8 cellular contexts compared by ENCODE assay signal in genomic region chr13:20566917-20567755, GRCh38. TPM values are rescaled to one million over a fixed set of nuclear protein-coding genes. Genes with fewer than 3 reads are reported as not detected.
A peak's percentile ranks its signal among the peaks of the same experiment; 100 is the strongest.
DNase-seq lines count a peak whose midpoint lies in the region; ATAC-seq and TF ChIP-seq lines count a peak whose summit lies in the region.

Gene IFT88, plus strand, starts transcription at chr13:20567157. Its CDS starts 7,229 bp downstream, at chr13:20574386.

- H3K4me1 ChIP-seq in NT2/D1 (ENCODE audit: insufficient read depth, insufficient read length): no peaks in the 10 kb centered on the region

- no peaks in the 10 kb centered on the region for H3K27me3 Mint-ChIP-seq in Calu3 (ENCODE audit: unreplicated experiment)
- H3K27me3 Mint-ChIP-seq in endothelial cell (ENCODE audit: unreplicated experiment): peaks cover 12% of the 10 kb centered on the region
- H3K27me3 Mint-ChIP-seq in mesothelial cell of epicardium (ENCODE audit: low read depth): no peaks in the 10 kb centered on the region

- peak within 1 kb of the TSS; percentile 60 for H3K4me3 ChIP-seq in NT2/D1 (ENCODE audit: insufficient read length, low read depth)

- ATAC-seq in GM21390 (IDR thresholded peaks at IDR 0.05; ENCODE audit: unreplicated experiment): peak; percentile 89

- H3K36me3 Mint-ChIP-seq in Calu3 (ENCODE audit: insufficient read depth, unreplicated experiment): peaks cover 31% of the 10 kb centered on the region
- H3K36me3 Mint-ChIP-seq in endothelial cell (ENCODE audit: low read depth, unreplicated experiment): peaks cover 14% of the 10 kb centered on the region
- H3K36me3 Mint-ChIP-seq in mesothelial cell of epicardium: peaks cover 19% of the 10 kb centered on the region

- peaks cover 18% of the 10 kb centered on the region; the same call in 1 of the 2 replicates for H3K9me3 ChIP-seq in NT2/D1 (ENCODE audit: insufficient read depth, low read length)

- DNase-seq in Calu3 (peak; percentile 86), HUDEP-2 (lab: John Stamatoyannopoulos, UW; ENCODE audit: unreplicated experiment in 76 of 76) (peak; percentile 13 to 90 (median 82)), NT2/D1 (ENCODE audit: low read depth, low spot score) (peak; percentile 59), endothelial cell (ENCODE audit: low spot score) (peak; percentile 91), mesothelial cell of epicardium (ENCODE audit: low spot score in 2 of 2, unreplicated experiment in 2 of 2) (peak; percentile 87 to 93)
- DNase-seq in activated CD8-positive, alpha-beta memory T cell treated with anti-CD3 and anti-CD28 coated beads, Interleukin-2, amount 50 U/mL, for 4 hours: peak; percentile 79
- peak; percentile 62 for DNase-seq in stimulated activated CD8-positive, alpha-beta memory T cell treated with anti-CD3 and anti-CD28 coated beads, Interleukin-15, amount 100 ng/mL, for 24 hours (ENCODE audit: low read depth)

- H3K27ac Mint-ChIP-seq in Calu3 (ENCODE audit: unreplicated experiment) (peak within 1 kb of the TSS; percentile 93), endothelial cell (ENCODE audit: unreplicated experiment) (peak within 1 kb of the TSS; percentile 97), mesothelial cell of epicardium (peak within 1 kb of the TSS; percentile 98)

- intact Hi-C loops in Calu3 (cut with micrococcal nuclease; ENCODE audit: unreplicated experiment): no loop called here

- H3K4me1 Mint-ChIP-seq in Calu3 (ENCODE audit: low read depth, unreplicated experiment) (no peaks in the 10 kb centered on the region), endothelial cell (ENCODE audit: unreplicated experiment) (peaks cover 7% of the 10 kb centered on the region), mesothelial cell of epicardium (peaks cover 13% of the 10 kb centered on the region)

- no peaks in the 10 kb centered on the region for H3K27me3 ChIP-seq in NT2/D1 (ENCODE audit: insufficient read depth, insufficient read length)

- TF ChIP-seq CTCF in Calu3 (IDR thresholded peaks at IDR 0.05; ENCODE audit: unreplicated experiment) (no peak), endothelial cell (IDR thresholded peaks at IDR 0.05; ENCODE audit: unreplicated experiment) (no peak), mesothelial cell of epicardium (IDR thresholded peaks at IDR 0.05; ENCODE audit: unreplicated experiment) (no peak)

- H3K9ac ChIP-seq in NT2/D1 (ENCODE audit: insufficient read length, low read depth): peak within 1 kb of the TSS; percentile 80

- peaks cover 4% of the 10 kb centered on the region for H3K9me3 Mint-ChIP-seq in Calu3 (ENCODE audit: low read depth, unreplicated experiment)
- H3K9me3 Mint-ChIP-seq in endothelial cell (ENCODE audit: unreplicated experiment): no peaks in the 10 kb centered on the region
- H3K9me3 Mint-ChIP-seq in mesothelial cell of epicardium: peaks cover 17% of the 10 kb centered on the region

- CTCF ChIA-PET in Calu3 (lab: Charles Lee): interaction anchor here (0.7 kb wide), 1 partner anchor 147 kb away, joined by 3 read pairs; no protein-coding TSS in a partner anchor

- H3K36me3 ChIP-seq in NT2/D1 (ENCODE audit: insufficient read depth, insufficient read length, low read length): no peaks in the 10 kb centered on the region

- H3K4me3 Mint-ChIP-seq in Calu3 (ENCODE audit: low read depth, unreplicated experiment) (peak within 1 kb of the TSS; percentile 87), endothelial cell (ENCODE audit: unreplicated experiment) (peak within 1 kb of the TSS; percentile 93), mesothelial cell of epicardium (peak within 1 kb of the TSS; percentile 93)

- no TSS peak for BruUV-seq in Calu3 (replicated peaks; lab: Mats Ljungman, UMichigan)

RNA-seq across cellular contexts. Expression of gene IFT88, which starts in this region (rescaled TPM):
- 11.0 and 13.6 TPM in 2 replicates for total RNA-seq in Calu3 (2022)
- 7.8 TPM for total RNA-seq in endothelial cell (ENCODE audit: unreplicated experiment)
- total RNA-seq in mesothelial cell of epicardium: 28.5 to 30.0 TPM (median 28.8 TPM) in 3 replicates

Comparison
In these comparisons a context has a peak if more than half of its experiments do, and no peak if none do; other contexts are left out.
1. Peak in every context shown above with its lines: DNase-seq, ATAC-seq and H3K4me3 ChIP-seq.